In genomic region chr9:133103183-133103986, GRCh38 we compare ENCODE assay signal across 8 cellular contexts.
A peak's percentile ranks its signal among the peaks of the same experiment; 100 is the strongest.
DNase-seq lines count a peak whose midpoint lies in the region; ATAC-seq and TF ChIP-seq lines count a peak whose summit lies in the region.

No MANE protein-coding gene starts in this region.

- H3K27ac ChIP-seq in RWPE1: peak overlapping the region; percentile 51

- H3K36me3 Mint-ChIP-seq in activated naive CD8-positive, alpha-beta T cell: peaks cover 11% of the 10 kb centered on the region

- no peaks in the 10 kb centered on the region for H3K27me3 Mint-ChIP-seq in activated naive CD8-positive, alpha-beta T cell

- H3K27ac Mint-ChIP-seq in activated naive CD8-positive, alpha-beta T cell: peak overlapping the region; percentile 64

- no peak overlapping the region for H3K4me3 Mint-ChIP-seq in activated naive CD8-positive, alpha-beta T cell

- DNase-seq in NCI-H748 (lab: John Stamatoyannopoulos, UW; ENCODE audit: unreplicated experiment) (peak; percentile 45), NCI-H748 treated with DMSO at 0.1 percent for 48 hours (lab: John Stamatoyannopoulos, UW) (no peak), RWPE1 (ENCODE audit: low spot score) (peak; percentile 67), head of caudate nucleus (peak; percentile 46 to 93 (median 80)), pons (ENCODE audit: low spot score) (peak; percentile 79), GOT3 (lab: John Stamatoyannopoulos, UW) (no peak)

- TF ChIP-seq CTCF in RWPE1 (conservative IDR thresholded peaks at IDR 0.05; ENCODE audit: low read depth): peak; percentile 100

- CTCF ChIA-PET in RWPE1 (lab: Yijun Ruan, JAX): interaction anchor here (0.5 to 6.7 kb wide), 19 partner anchors 14 to 185 kb away, joined by 3 to 71 read pairs (median 4); no protein-coding TSS in a partner anchor

- no peaks in the 10 kb centered on the region for H3K9me3 Mint-ChIP-seq in activated naive CD8-positive, alpha-beta T cell (ENCODE audit: low read depth)

- intact Hi-C loops in head of caudate nucleus (cut with DNase I): loop anchor here (5.0 kb wide), 1 partner anchor 44 kb away; no protein-coding TSS in a partner anchor

- no peak for ATAC-seq in HG03095 (IDR thresholded peaks at IDR 0.05; ENCODE audit: unreplicated experiment)

- POLR2A ChIA-PET in RWPE1 (lab: Yijun Ruan, JAX; ENCODE audit: low non-redundant PET): no interaction called here

- H3K4me1 Mint-ChIP-seq in activated naive CD8-positive, alpha-beta T cell (ENCODE audit: low read depth): no peaks in the 10 kb centered on the region

Comparison
In these comparisons a context has a peak if more than half of its experiments do, and no peak if none do; other contexts are left out.
1. DNase-seq: peak in NCI-H748 (single experiment), RWPE1 (single experiment), head of caudate nucleus (42 of 42) and pons (single experiment); none in NCI-H748 treated with DMSO at 0.1 percent for 48 hours (single experiment) and GOT3 (single experiment).